In genomic region chr13:111202149-111202548, GRCh38 we compare ENCODE assay signal across 9 cellular contexts.
DNase-seq lines count a peak whose midpoint lies in the region; ATAC-seq and TF ChIP-seq lines count a peak whose summit lies in the region.
"Had no signal": no experiment of that assay in that cellular context is flagged by ENCODE, and none has a peak within 500 bp of the region (broad histone marks: within the 10 kb centered on the region; RNA-seq: fewer than 3 reads in every experiment).

No MANE protein-coding gene starts in this region.

- peak overlapping the region; percentile 31; the same call in 1 of the 2 replicates for H3K9ac ChIP-seq in OCI-LY1 (ENCODE audit: low read length)
- peak overlapping the region in 2 of 3 donors; percentile 19 to 20 for H3K9ac ChIP-seq in skeletal muscle tissue (ENCODE audit: low read depth in 1 of 3, low read length in 3 of 3)

- no peaks in the 10 kb centered on the region for H3K9me2 ChIP-seq in OCI-LY1 (ENCODE audit: low read depth, low read length)

- H3K79me2 ChIP-seq in OCI-LY1 (ENCODE audit: insufficient read depth, low read length), result peaks cover 60% of the 10 kb centered on the region

- intact Hi-C loops in left ventricle myocardium superior (cut with micrococcal nuclease), result no loop called here

- H3K4me1 ChIP-seq in OCI-LY1 (ENCODE audit: insufficient read depth, low read length, severe bottlenecking) (peaks cover 81% of the 10 kb centered on the region), skeletal muscle tissue (ENCODE audit: control insufficient read depth in 3 of 3, insufficient read depth in 3 of 3, low read length in 3 of 3) (peaks cover 30 to 38% (median 34%) of the 10 kb centered on the region in 3 donors)

- H3K36me3 ChIP-seq in OCI-LY1 (ENCODE audit: insufficient read depth, low read length) (peaks cover 46% of the 10 kb centered on the region), skeletal muscle tissue (ENCODE audit: control insufficient read depth in 3 of 3, insufficient read depth in 3 of 3, low read length in 3 of 3) (peaks cover 0 to 3% (median 0%) of the 10 kb centered on the region in 3 donors)

- no peaks in the 10 kb centered on the region for H3K27me3 ChIP-seq in OCI-LY1 (ENCODE audit: insufficient read depth, low read length)
- H3K27me3 ChIP-seq in skeletal muscle tissue (ENCODE audit: control insufficient read depth in 3 of 3, insufficient read depth in 3 of 3, low read length in 3 of 3), result no peaks in the 10 kb centered on the region

- ATAC-seq in left ventricle myocardium superior, result peak; percentile 65

- H3K4me3 ChIP-seq in OCI-LY1 (ENCODE audit: low read depth, low read length, poor library complexity, severe bottlenecking) (peak overlapping the region; percentile 48), skeletal muscle tissue (ENCODE audit: low read length in 3 of 3) (peak overlapping the region in 1 of 3 donors; percentile 56)

- H3K4me2 ChIP-seq in OCI-LY1 (ENCODE audit: low read length), result peak overlapping the region; percentile 65

- DNase-seq in DMS153 (lab: John Stamatoyannopoulos, UW), result peak; percentile 27
- DNase-seq in DMS153 treated with DMSO at 0.1 percent for 48 hours (lab: John Stamatoyannopoulos, UW; ENCODE audit: unreplicated experiment), result no peak
- DNase-seq in left ventricle myocardium superior, result no peak
- no peak for DNase-seq in Ammon's horn (ENCODE audit: low spot score)
- no peak for DNase-seq in COLO829 (ENCODE audit: low spot score)
- no peak for DNase-seq in NCI-H2107 (lab: John Stamatoyannopoulos, UW)

- H3K9me3 ChIP-seq in OCI-LY1 (ENCODE audit: low read length), result no peaks in the 10 kb centered on the region
- no peaks in the 10 kb centered on the region for H3K9me3 ChIP-seq in skeletal muscle tissue (ENCODE audit: control insufficient read depth in 3 of 3, low read length in 3 of 3)

- no peak overlapping the region for H2AFZ ChIP-seq in OCI-LY1 (ENCODE audit: low read length)

- peaks cover 6% of the 10 kb centered on the region; the same call in 1 of the 2 replicates for H3F3A ChIP-seq in OCI-LY1 (ENCODE audit: insufficient read depth, low read length)

- no peak for TF ChIP-seq CTCF in OCI-LY1 (IDR thresholded peaks at IDR 0.05; ENCODE audit: low read length)

- H4K20me1 ChIP-seq in OCI-LY1 (ENCODE audit: insufficient read depth, low read length), result no peaks in the 10 kb centered on the region

- peak overlapping the region; percentile 93 for H3K27ac ChIP-seq in OCI-LY1 (ENCODE audit: low read depth, low read length, poor library complexity, severe bottlenecking)
- H3K27ac ChIP-seq in skeletal muscle tissue (ENCODE audit: low read depth, low read length), result peak overlapping the region; percentile 3
- H3K27ac ChIP-seq: 22Rv1 had no signal
